In genomic region chr17:70906808-70907207, GRCh38 we compare ENCODE assay signal across 13 cellular contexts.
DNase-seq lines count a peak whose midpoint lies in the region; ATAC-seq and TF ChIP-seq lines count a peak whose summit lies in the region.
"Had no signal": no experiment of that assay in that cellular context is flagged by ENCODE, and none has a peak within 500 bp of the region (broad histone marks: within the 10 kb centered on the region; RNA-seq: fewer than 3 reads in every experiment).

No MANE protein-coding gene starts in this region.

- no peak for TF ChIP-seq POLR2A in lower leg skin (IDR thresholded peaks at IDR 0.05)

- ATAC-seq in SK-N-SH treated with all-trans-retinoic acid at 6 μM for 48 hours (peak; percentile 73), HG03095 (IDR thresholded peaks at IDR 0.05; ENCODE audit: unreplicated experiment) (no peak)
- ATAC-seq: stimulated activated memory B cell treated with anti-CD40 and anti-IgM and Interleukin-4, amounts not matched to agents 10 μg/mL and 1 μg/mL and 100 μg/mL, for 72 hours had no signal

- TF ChIP-seq CTCF in lower leg skin (IDR thresholded peaks at IDR 0.05), result no peak

- intact Hi-C loops in lower leg skin (cut with DNase I; ENCODE audit: low total_unique reads), result no loop called here

- WGBS in lower leg skin, 2 donors, result 56 to 57% methylated on average over 2 of the region's 2 CpGs

- no peak overlapping the region for H3K4me3 ChIP-seq in lower leg skin (ENCODE audit: low read depth, poor library complexity, severe bottlenecking)

- DNase-seq in HCEC 1CT (peak; percentile 31), glomerular visceral epithelial cell (ENCODE audit: extremely low spot score) (peak; percentile 9), renal cortical epithelial cell (ENCODE audit: low read depth) (peak; percentile 43), lower leg skin (ENCODE audit: low spot score in 2 of 2) (no peak)
- DNase-seq in activated T-cell treated with anti-CD3 and anti-CD28 coated beads, Interleukin-2, amount 50 U/mL, for 48 hours, result no peak
- DNase-seq: activated CD8-positive, alpha-beta memory T cell treated with anti-CD3 and anti-CD28 coated beads for 24 hours; activated naive CD8-positive, alpha-beta T cell treated with anti-CD3 and anti-CD28 coated beads for 36 hours; DMS 273 treated with DMSO at 0.1 percent for 48 hours; effector memory CD4-positive, alpha-beta T cell; T-helper 2 cell had no signal

TF ChIP-seq in SK-N-SH treated with all-trans-retinoic acid at 6 μM for 48 hours, 23 proteins besides CTCF, POLR2A, EP300 and RAD21:
- TF ChIP-seq ZNF565 (CRISPR knock-in tag; conservative IDR thresholded peaks at IDR 0.05; ENCODE audit: low read depth), result no peak
- TF ChIP-seq SNAI2 (CRISPR knock-in tag; IDR thresholded peaks at IDR 0.05), result 0 out of 2 replicates have a peak, but pooled peaks have one; percentile 37
- peak; percentile 83; the same call in 1 of the 2 replicates for TF ChIP-seq TSHZ2 (CRISPR knock-in tag; IDR thresholded peaks at IDR 0.05)
- TF ChIP-seq ARNTL (CRISPR knock-in tag; IDR thresholded peaks at IDR 0.05; ENCODE audit: borderline replicate concordance, low read depth), result no peak
- TF ChIP-seq ISL1 (CRISPR knock-in tag; IDR thresholded peaks at IDR 0.05), result peak; percentile 36
- TF ChIP-seq TOX (CRISPR knock-in tag; IDR thresholded peaks at IDR 0.05; ENCODE audit: borderline replicate concordance), result peak; percentile 57; the same call in 1 of the 2 replicates
- TF ChIP-seq TCF4 (CRISPR knock-in tag; IDR thresholded peaks at IDR 0.05; ENCODE audit: borderline replicate concordance), result peak; percentile 94
- no peak for TF ChIP-seq ZFP3 (CRISPR knock-in tag; IDR thresholded peaks at IDR 0.05)
- no peak for TF ChIP-seq PPARA (CRISPR knock-in tag; IDR thresholded peaks at IDR 0.05; ENCODE audit: borderline replicate concordance)
- 0 out of 2 replicates have a peak, but pooled peaks have one; percentile 54 for TF ChIP-seq RARB (CRISPR knock-in tag; IDR thresholded peaks at IDR 0.05)
- TF ChIP-seq ZNF8 (CRISPR knock-in tag; IDR thresholded peaks at IDR 0.05), result 0 out of 2 replicates have a peak, but pooled peaks have one; percentile 24
- TF ChIP-seq CSRNP3 (CRISPR knock-in tag; IDR thresholded peaks at IDR 0.05), result 0 out of 2 replicates have a peak, but pooled peaks have one; percentile 57

Comparison
In these comparisons a context has a peak if more than half of its experiments do, and no peak if none do; other contexts are left out.
1. DNase-seq: peak in HCEC 1CT (single experiment), glomerular visceral epithelial cell (single experiment) and renal cortical epithelial cell (single experiment); none in activated T-cell treated with anti-CD3 and anti-CD28 coated beads, Interleukin-2, amount 50 U/mL, for 48 hours (0 of 2) and lower leg skin (0 of 2).